ENCODE assay signal across 8 cellular contexts in genomic region chr1:26529655-26530539, GRCh38. TPM values are rescaled to one million over a fixed set of nuclear protein-coding genes. Genes with fewer than 3 reads are reported as not detected.
DNase-seq lines count a peak whose midpoint lies in the region; ATAC-seq, FAIRE-seq and TF ChIP-seq lines count a peak whose summit lies in the region.

RPS6KA1 (plus strand) TSS chr1:26529761; CDS start chr1:26529921, 160 bp downstream.

- H3K36me3 ChIP-seq in body of pancreas (replicated peaks in 1 of 2; ENCODE audit: insufficient read depth in 1 of 2, low read depth in 2 of 2) (no peaks in the 10 kb centered on the region), iPS-15b (ENCODE audit: control insufficient read depth, insufficient read depth, low read length) (no peaks in the 10 kb centered on the region), gastrocnemius medialis (no peaks in the 10 kb centered on the region)

- intact Hi-C loops in body of pancreas (cut with DNase I): no loop called here
- intact Hi-C loops in gastrocnemius medialis (cut with DNase I; ENCODE audit: low total_unique reads): no loop called here

- FAIRE-seq in GM12891 (lab: Jason Lieb, UNC): peak; percentile 93

- TF ChIP-seq CTCF in body of pancreas (IDR thresholded peaks at IDR 0.05): no peak
- TF ChIP-seq CTCF in gastrocnemius medialis (IDR thresholded peaks at IDR 0.05 in 4 of 5, conservative IDR thresholded peaks at IDR 0.05 in 1 of 5): no peak

- TF ChIP-seq POLR2A in GM12891 (IDR thresholded peaks at IDR 0.05; ENCODE audit: low read depth, low read length) (no peak), body of pancreas (IDR thresholded peaks at IDR 0.05) (peak; percentile 33 to 65 (median 40)), gastrocnemius medialis (IDR thresholded peaks at IDR 0.05) (peak in 1 of 2 donors; percentile 37)

- CTCF ChIA-PET in HEK293T (lab: Yijun Ruan, JAX): interaction anchor here (1.1 to 3.0 kb wide), 3 partner anchors 9 to 29 kb away, joined by 3 to 8 read pairs (median 6); no protein-coding TSS in a partner anchor

- no peaks in the 10 kb centered on the region for H3K9me3 ChIP-seq in body of pancreas
- no peaks in the 10 kb centered on the region for H3K9me3 ChIP-seq in iPS-15b (ENCODE audit: control insufficient read depth, insufficient read depth, low read length)
- no peaks in the 10 kb centered on the region for H3K9me3 ChIP-seq in gastrocnemius medialis

- in situ Hi-C loops in gastrocnemius medialis (cut with MboI; ENCODE audit: low sequenced_read_pairs in 4 of 4): no loop called here

- peak within 1 kb of the TSS; percentile 11 to 67 for H3K4me3 ChIP-seq in body of pancreas
- peak within 1 kb of the TSS; percentile 96 for H3K4me3 ChIP-seq in iPS-15b (ENCODE audit: low read depth, low read length)
- peak within 1 kb of the TSS; percentile 53 to 69 (median 56) for H3K4me3 ChIP-seq in gastrocnemius medialis

- 1 to 10% methylated on average over 2 to 85 of the region's 90 CpGs for WGBS in body of pancreas, 2 donors

- peak within 1 kb of the TSS; percentile 75 to 92 (median 88) for H3K27ac ChIP-seq in body of pancreas
- no peak within 1 kb of the TSS for H3K27ac ChIP-seq in gastrocnemius medialis

- POLR2A ChIA-PET in HEK293T (lab: Yijun Ruan, JAX): interaction anchor here (0.6 to 4.8 kb wide), 3 partner anchors 11 to 28 kb away, joined by 3 to 55 read pairs (median 3); no protein-coding TSS in a partner anchor

- H3K4me1 ChIP-seq in body of pancreas: peaks cover 52% of the 10 kb centered on the region
- H3K4me1 ChIP-seq in iPS-15b (ENCODE audit: control insufficient read depth, insufficient read depth, low read length): peaks cover 10% of the 10 kb centered on the region
- peaks cover 9 to 10% of the 10 kb centered on the region in 2 donors for H3K4me1 ChIP-seq in gastrocnemius medialis

- peak within 1 kb of the TSS; percentile 70 for H3K9ac ChIP-seq in iPS-15b (ENCODE audit: low read depth, low read length)

- DNase-seq in GM12891 (ENCODE audit: insufficient read length, low spot score): peak; percentile 95
- DNase-seq in HEK293T (ENCODE audit: extremely low spot score): peak; percentile 92
- peak; percentile 70 for DNase-seq in NAMALWA (ENCODE audit: low spot score)
- peak; percentile 65 for DNase-seq in T1000 (lab: John Stamatoyannopoulos, UW)
- DNase-seq in body of pancreas: peak; percentile 63 to 78 (median 68)
- peak in 1 of 2 donors; percentile 20 for DNase-seq in gastrocnemius medialis
- no peak for DNase-seq in NCI-H187 treated with DMSO at 0.1 percent for 48 hours (lab: John Stamatoyannopoulos, UW)

- peak; percentile 68 for ATAC-seq in body of pancreas
- ATAC-seq in gastrocnemius medialis: peak; percentile 81 to 82

- H3K27me3 ChIP-seq in body of pancreas (no peaks in the 10 kb centered on the region), iPS-15b (ENCODE audit: control insufficient read depth, insufficient read depth, low read length) (no peaks in the 10 kb centered on the region), gastrocnemius medialis (no peaks in the 10 kb centered on the region)

TF ChIP-seq in GM12891, 5 proteins besides CTCF, POLR2A, EP300 and RAD21:
- TF ChIP-seq TAF1 (IDR thresholded peaks at IDR 0.05; ENCODE audit: low read depth, low read length) (no peak), PAX5 (IDR thresholded peaks at IDR 0.05; ENCODE audit: insufficient read depth, low read length, severe bottlenecking) (no peak), SPI1 (IDR thresholded peaks at IDR 0.05; ENCODE audit: low read depth, low read length) (no peak), POU2F2 (IDR thresholded peaks at IDR 0.05; ENCODE audit: low read depth, low read length) (no peak), POLR2AphosphoS5 (IDR thresholded peaks at IDR 0.05; ENCODE audit: low read depth, low read length) (no peak)

TF ChIP-seq in HEK293T, 16 proteins besides CTCF, POLR2A, EP300 and RAD21:
- no peak for TF ChIP-seq TARDBP (IDR thresholded peaks at IDR 0.05)
- TF ChIP-seq FOXM1 (IDR thresholded peaks at IDR 0.05; ENCODE audit: borderline replicate concordance): 0 out of 2 replicates have a peak, but pooled peaks have one; percentile 8
- TF ChIP-seq L3MBTL2 (conservative IDR thresholded peaks at IDR 0.05): no peak

RNA-seq across cellular contexts. Expression of gene RPS6KA1, which starts in this region (rescaled TPM):
- 86.7 TPM for polyA plus RNA-seq in GM12891 (2012; ENCODE audit: low read depth, missing spikeins)
- total RNA-seq in body of pancreas (10 to 100 TPM; 20.1 to 30.4 TPM), gastrocnemius medialis (1 to 10 TPM; 1.5 to 3.5 (median 3.0) TPM)

Comparison
In these comparisons a context has a peak if more than half of its experiments do, and no peak if none do; other contexts are left out.
1. RNA of gene RPS6KA1 (total RNA-seq): 20.1 to 30.4 TPM in body of pancreas; 1.5 to 3.5 TPM in gastrocnemius medialis; every median in the first group is over 4 times any median in the second.
2. H3K27ac ChIP-seq: peak in body of pancreas (4 of 4); none in gastrocnemius medialis (0 of 4).
3. H3K4me3 ChIP-seq: peak in every context shown above with its lines; median percentile 96 in iPS-15b; 56 in gastrocnemius medialis; 39 in body of pancreas.